In genomic region chr1:183473286-183473536, GRCh38 we compare ENCODE assay signal across 1 cellular context.
TF ChIP-seq lines count a peak whose summit lies in the region.

No MANE protein-coding gene starts in this region.

TF ChIP-seq in SK-N-SH, 30 proteins besides CTCF, POLR2A, EP300 and RAD21 (continued from another document):
- TF ChIP-seq REST (IDR thresholded peaks at IDR 0.05; ENCODE audit: low read depth, low read length) (no peak), FOXJ3 (CRISPR knock-in tag; IDR thresholded peaks at IDR 0.05) (no peak), SMC3 (IDR thresholded peaks at IDR 0.05; ENCODE audit: low read depth, low read length) (no peak), TCF12 (IDR thresholded peaks at IDR 0.05) (no peak), ELF1 (IDR thresholded peaks at IDR 0.05) (no peak), NRF1 (IDR thresholded peaks at IDR 0.05; ENCODE audit: low read depth, low read length) (no peak), GABPA (IDR thresholded peaks at IDR 0.05; ENCODE audit: low read depth) (no peak), EZH2phosphoT487 (IDR thresholded peaks at IDR 0.05; ENCODE audit: borderline replicate concordance, low read depth) (no peak)
TF ChIP-seq in SK-N-SH: peak in this region for 0.
